30 cellular contexts compared by ENCODE assay signal in genomic region chr2:71661782-71662181, GRCh38.
"Had no signal": no experiment of that assay in that cellular context is flagged by ENCODE, and none has a peak within 500 bp of the region (broad histone marks: within the 10 kb centered on the region; RNA-seq: fewer than 3 reads in every experiment).

No MANE protein-coding gene starts in this region.

- H3K36me3 ChIP-seq: colonic mucosa, ovary, thoracic aorta, transverse colon, vagina had no signal

- H3K4me1 Mint-ChIP-seq: central memory CD8-positive, alpha-beta T cell; mesothelial cell of epicardium; naive B cell; neural crest cell; stimulated activated memory B cell treated with anti-CD40 and anti-IgM and Interleukin-4, amounts not matched to agents 10 μg/mL and 1 μg/mL and 100 μg/mL, for 72 hours had no signal

- H3K4me3 Mint-ChIP-seq: central memory CD8-positive, alpha-beta T cell; effector memory CD8-positive, alpha-beta T cell; mesothelial cell of epicardium; naive B cell; natural killer cell treated with Interleukin-12 subunit alpha and Interleukin-12 subunit beta and Interleukin-15 and Interleukin-18, amount 100 ng/mL, for 72 hours; neural crest cell; stimulated activated memory B cell treated with anti-CD40 and anti-IgM and Interleukin-4, amounts not matched to agents 10 μg/mL and 1 μg/mL and 100 μg/mL, for 72 hours had no signal

- DNase-seq: colonic mucosa; dermis blood vessel endothelial cell; effector memory CD8-positive, alpha-beta T cell; foreskin fibroblast; gastrocnemius medialis; head of caudate nucleus; kidney glomerular epithelial cell; left colon; left ventricle myocardium inferior; mesenchymal stem cell; mucosa of descending colon; naive B cell; nucleus accumbens; ovary; right cardiac atrium; sigmoid colon; stimulated activated CD4-positive, alpha-beta T cell treated with anti-CD3 and anti-CD28 coated beads, Interleukin-4, amount 100 ng/mL, for 4 hours; stimulated activated naive CD8-positive, alpha-beta T cell treated with anti-CD3 and anti-CD28 coated beads, Interleukin-15, Interleukin-2, amounts not matched to agents 100 U/mL and 50 U/mL, for 24 hours; substantia nigra; transverse colon had no signal

- H3K9me3 ChIP-seq: colonic mucosa, gastrocnemius medialis, psoas muscle had no signal

- ATAC-seq: effector memory CD8-positive, alpha-beta T cell; esophagus mucosa; gastrocnemius medialis; left colon; mucosa of descending colon; natural killer cell treated with Interleukin-12 subunit alpha and Interleukin-12 subunit beta and Interleukin-15 and Interleukin-18, amount 100 ng/mL, for 72 hours; psoas muscle; stimulated activated memory B cell treated with anti-CD40 and anti-IgM and Interleukin-4, amounts not matched to agents 10 μg/mL and 1 μg/mL and 100 μg/mL, for 72 hours; stimulated activated naive CD8-positive, alpha-beta T cell treated with anti-CD3 and anti-CD28 coated beads, Interleukin-15, Interleukin-2, amounts not matched to agents 100 U/mL and 50 U/mL, for 24 hours had no signal

- H3K27ac Mint-ChIP-seq: effector memory CD8-positive, alpha-beta T cell; mesothelial cell of epicardium; naive B cell; natural killer cell treated with Interleukin-12 subunit alpha and Interleukin-12 subunit beta and Interleukin-15 and Interleukin-18, amount 100 ng/mL, for 72 hours; stimulated activated memory B cell treated with anti-CD40 and anti-IgM and Interleukin-4, amounts not matched to agents 10 μg/mL and 1 μg/mL and 100 μg/mL, for 72 hours had no signal

- H3K4me3 ChIP-seq: colonic mucosa, gastrocnemius medialis, left ventricle myocardium inferior, mucosa of descending colon, ovary, psoas muscle, sigmoid colon, thoracic aorta, transverse colon, vagina had no signal

- H3K27me3 ChIP-seq: colonic mucosa, gastrocnemius medialis, ovary, sigmoid colon, transverse colon, vagina had no signal

- H3K27ac ChIP-seq: colonic mucosa, epithelial cell of prostate, gastrocnemius medialis, left ventricle myocardium inferior, ovary, psoas muscle, sigmoid colon, thoracic aorta, transverse colon, vagina had no signal

- H3K36me3 Mint-ChIP-seq: stimulated activated memory B cell treated with anti-CD40 and anti-IgM and Interleukin-4, amounts not matched to agents 10 μg/mL and 1 μg/mL and 100 μg/mL, for 72 hours had no signal

- H3K27me3 Mint-ChIP-seq: central memory CD8-positive, alpha-beta T cell; naive B cell; natural killer cell treated with Interleukin-12 subunit alpha and Interleukin-12 subunit beta and Interleukin-15 and Interleukin-18, amount 100 ng/mL, for 72 hours; stimulated activated memory B cell treated with anti-CD40 and anti-IgM and Interleukin-4, amounts not matched to agents 10 μg/mL and 1 μg/mL and 100 μg/mL, for 72 hours had no signal

- H3K4me1 ChIP-seq: colonic mucosa, left ventricle myocardium inferior, transverse colon, vagina had no signal
